3 cellular contexts compared by ENCODE assay signal in genomic region chr13:32029684-32030083, GRCh38.
TF ChIP-seq lines count a peak whose summit lies in the region.

No MANE protein-coding gene starts in this region.

TF ChIP-seq in HepG2, 621 proteins besides CTCF, POLR2A, EP300 and RAD21 (continues in another document):
- TF ChIP-seq KDM1A (CRISPR knock-in tag; IDR thresholded peaks at IDR 0.05) (0 out of 2 replicates have a peak, but pooled peaks have one; percentile 23), ZFP36 (IDR thresholded peaks at IDR 0.05; ENCODE audit: borderline replicate concordance, low read depth, low read length, partially characterized antibody) (no peak), LCORL (IDR thresholded peaks at IDR 0.05) (no peak), LCORL (CRISPR knock-in tag; IDR thresholded peaks at IDR 0.05) (no peak), CHD4 (IDR thresholded peaks at IDR 0.05; ENCODE audit: borderline replicate concordance, low read length) (0 out of 2 replicates have a peak, but pooled peaks have one; percentile 55), CC2D1A (CRISPR knock-in tag; IDR thresholded peaks at IDR 0.05) (no peak), PTBP1 (IDR thresholded peaks at IDR 0.05; ENCODE audit: low read depth, low read length, poor library complexity, severe bottlenecking) (no peak), NFE2L2 (IDR thresholded peaks at IDR 0.05; ENCODE audit: low read length) (no peak), ZNF629 (CRISPR knock-in tag; conservative IDR thresholded peaks at IDR 0.05) (peak; percentile 95), ZNF550 (CRISPR knock-in tag; IDR thresholded peaks at IDR 0.05; ENCODE audit: borderline replicate concordance) (no peak), SIX1 (CRISPR knock-in tag; IDR thresholded peaks at IDR 0.05; ENCODE audit: borderline replicate concordance) (no peak), GFI1 (CRISPR knock-in tag; IDR thresholded peaks at IDR 0.05; ENCODE audit: borderline replicate concordance) (no peak), NCOA2 (CRISPR knock-in tag; IDR thresholded peaks at IDR 0.05) (no peak), ZNF234 (CRISPR knock-in tag; conservative IDR thresholded peaks at IDR 0.05) (no peak)
- TF ChIP-seq, protein P1, sequence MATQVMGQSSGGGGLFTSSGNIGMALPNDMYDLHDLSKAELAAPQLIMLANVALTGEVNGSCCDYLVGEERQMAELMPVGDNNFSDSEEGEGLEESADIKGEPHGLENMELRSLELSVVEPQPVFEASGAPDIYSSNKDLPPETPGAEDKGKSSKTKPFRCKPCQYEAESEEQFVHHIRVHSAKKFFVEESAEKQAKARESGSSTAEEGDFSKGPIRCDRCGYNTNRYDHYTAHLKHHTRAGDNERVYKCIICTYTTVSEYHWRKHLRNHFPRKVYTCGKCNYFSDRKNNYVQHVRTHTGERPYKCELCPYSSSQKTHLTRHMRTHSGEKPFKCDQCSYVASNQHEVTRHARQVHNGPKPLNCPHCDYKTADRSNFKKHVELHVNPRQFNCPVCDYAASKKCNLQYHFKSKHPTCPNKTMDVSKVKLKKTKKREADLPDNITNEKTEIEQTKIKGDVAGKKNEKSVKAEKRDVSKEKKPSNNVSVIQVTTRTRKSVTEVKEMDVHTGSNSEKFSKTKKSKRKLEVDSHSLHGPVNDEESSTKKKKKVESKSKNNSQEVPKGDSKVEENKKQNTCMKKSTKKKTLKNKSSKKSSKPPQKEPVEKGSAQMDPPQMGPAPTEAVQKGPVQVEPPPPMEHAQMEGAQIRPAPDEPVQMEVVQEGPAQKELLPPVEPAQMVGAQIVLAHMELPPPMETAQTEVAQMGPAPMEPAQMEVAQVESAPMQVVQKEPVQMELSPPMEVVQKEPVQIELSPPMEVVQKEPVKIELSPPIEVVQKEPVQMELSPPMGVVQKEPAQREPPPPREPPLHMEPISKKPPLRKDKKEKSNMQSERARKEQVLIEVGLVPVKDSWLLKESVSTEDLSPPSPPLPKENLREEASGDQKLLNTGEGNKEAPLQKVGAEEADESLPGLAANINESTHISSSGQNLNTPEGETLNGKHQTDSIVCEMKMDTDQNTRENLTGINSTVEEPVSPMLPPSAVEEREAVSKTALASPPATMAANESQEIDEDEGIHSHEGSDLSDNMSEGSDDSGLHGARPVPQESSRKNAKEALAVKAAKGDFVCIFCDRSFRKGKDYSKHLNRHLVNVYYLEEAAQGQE (IDR thresholded peaks at IDR 0.05; ENCODE audit: borderline replicate concordance in 1 of 2, low read depth in 1 of 2, low read length in 2 of 2) = no peak
- TF ChIP-seq, protein P2, sequence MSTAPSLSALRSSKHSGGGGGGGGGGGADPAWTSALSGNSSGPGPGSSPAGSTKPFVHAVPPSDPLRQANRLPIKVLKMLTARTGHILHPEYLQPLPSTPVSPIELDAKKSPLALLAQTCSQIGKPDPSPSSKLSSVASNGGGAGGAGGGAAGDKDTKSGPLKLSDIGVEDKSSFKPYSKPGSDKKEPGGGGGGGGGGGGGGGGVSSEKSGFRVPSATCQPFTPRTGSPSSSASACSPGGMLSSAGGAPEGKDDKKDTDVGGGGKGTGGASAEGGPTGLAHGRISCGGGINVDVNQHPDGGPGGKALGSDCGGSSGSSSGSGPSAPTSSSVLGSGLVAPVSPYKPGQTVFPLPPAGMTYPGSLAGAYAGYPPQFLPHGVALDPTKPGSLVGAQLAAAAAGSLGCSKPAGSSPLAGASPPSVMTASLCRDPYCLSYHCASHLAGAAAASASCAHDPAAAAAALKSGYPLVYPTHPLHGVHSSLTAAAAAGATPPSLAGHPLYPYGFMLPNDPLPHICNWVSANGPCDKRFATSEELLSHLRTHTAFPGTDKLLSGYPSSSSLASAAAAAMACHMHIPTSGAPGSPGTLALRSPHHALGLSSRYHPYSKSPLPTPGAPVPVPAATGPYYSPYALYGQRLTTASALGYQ (CRISPR knock-in tag; IDR thresholded peaks at IDR 0.05) = no peak

TF ChIP-seq in IMR-90, 13 proteins besides CTCF, POLR2A, EP300 and RAD21:
- TF ChIP-seq SMC3 (IDR thresholded peaks at IDR 0.05; ENCODE audit: low read depth, low read length) (no peak), MXI1 (IDR thresholded peaks at IDR 0.05; ENCODE audit: borderline replicate concordance, low read depth, low read length) (no peak), BHLHE40 (IDR thresholded peaks at IDR 0.05; ENCODE audit: low read depth, low read length) (no peak), RCOR1 (IDR thresholded peaks at IDR 0.05; ENCODE audit: insufficient replicate concordance, low read length) (no peak), USF2 (IDR thresholded peaks at IDR 0.05; ENCODE audit: low read depth, low read length) (no peak), CHD1 (IDR thresholded peaks at IDR 0.05; ENCODE audit: low read depth, low read length) (no peak), ELK1 (IDR thresholded peaks at IDR 0.05; ENCODE audit: borderline replicate concordance, low read depth, low read length) (no peak), CEBPB (IDR thresholded peaks at IDR 0.05; ENCODE audit: low read depth, low read length) (no peak), MAFK (IDR thresholded peaks at IDR 0.05; ENCODE audit: low read depth, low read length) (no peak), FOS (IDR thresholded peaks at IDR 0.05; ENCODE audit: low read depth, low read length) (no peak)

TF ChIP-seq in H1, 55 proteins besides CTCF, POLR2A, EP300 and RAD21:
- TF ChIP-seq KDM1A (IDR thresholded peaks at IDR 0.05; ENCODE audit: borderline replicate concordance, low read length) (0 out of 2 replicates have a peak, but pooled peaks have one; percentile 37), SP4 (IDR thresholded peaks at IDR 0.05; ENCODE audit: low read length) (no peak), SIRT6 (IDR thresholded peaks at IDR 0.05; ENCODE audit: low read length) (no peak), GTF2F1 (IDR thresholded peaks at IDR 0.05; ENCODE audit: borderline replicate concordance, low read depth, low read length) (no peak), TBP (IDR thresholded peaks at IDR 0.05; ENCODE audit: low read depth, low read length) (no peak), CTBP2 (IDR thresholded peaks at IDR 0.05; ENCODE audit: borderline replicate concordance, insufficient read depth, insufficient read length, low read length) (no peak)
